In genomic region chrX:71118032-71118984, GRCh38 we compare ENCODE assay signal across 1 cellular context.
TF ChIP-seq lines count a peak whose summit lies in the region.

MED12 (plus strand) TSS chrX:71118596; CDS start chrX:71118755, 159 bp downstream.

TF ChIP-seq in K562, 482 proteins besides CTCF, POLR2A, EP300 and RAD21 (continued from another document and continues in another):
- TF ChIP-seq, protein P1, sequence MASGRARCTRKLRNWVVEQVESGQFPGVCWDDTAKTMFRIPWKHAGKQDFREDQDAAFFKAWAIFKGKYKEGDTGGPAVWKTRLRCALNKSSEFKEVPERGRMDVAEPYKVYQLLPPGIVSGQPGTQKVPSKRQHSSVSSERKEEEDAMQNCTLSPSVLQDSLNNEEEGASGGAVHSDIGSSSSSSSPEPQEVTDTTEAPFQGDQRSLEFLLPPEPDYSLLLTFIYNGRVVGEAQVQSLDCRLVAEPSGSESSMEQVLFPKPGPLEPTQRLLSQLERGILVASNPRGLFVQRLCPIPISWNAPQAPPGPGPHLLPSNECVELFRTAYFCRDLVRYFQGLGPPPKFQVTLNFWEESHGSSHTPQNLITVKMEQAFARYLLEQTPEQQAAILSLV (tag; IDR thresholded peaks at IDR 0.05): no peak
- no peak for TF ChIP-seq HSF4 (CRISPR knock-in tag; IDR thresholded peaks at IDR 0.05; ENCODE audit: borderline replicate concordance)
- peak; percentile 66; the same call in 1 of the 2 replicates for TF ChIP-seq NFRKB (IDR thresholded peaks at IDR 0.05; ENCODE audit: low read depth)
- no peak for TF ChIP-seq PTBP1 (IDR thresholded peaks at IDR 0.05; ENCODE audit: low read depth, low read length)
- no peak for TF ChIP-seq SMAD3 (CRISPR knock-in tag; conservative IDR thresholded peaks at IDR 0.05)
- peak; percentile 82 for TF ChIP-seq POLR2G (IDR thresholded peaks at IDR 0.05; ENCODE audit: low read depth, low read length)
- no peak for TF ChIP-seq RBM15 (IDR thresholded peaks at IDR 0.05; ENCODE audit: insufficient read depth, low read length)
- TF ChIP-seq ELK3 (CRISPR knock-in tag; IDR thresholded peaks at IDR 0.05): no peak
- TF ChIP-seq STAT5A (IDR thresholded peaks at IDR 0.05; ENCODE audit: borderline replicate concordance, low read length): no peak
- no peak for TF ChIP-seq HNRNPUL1 (IDR thresholded peaks at IDR 0.05; ENCODE audit: low read length)
- TF ChIP-seq JUN (IDR thresholded peaks at IDR 0.05; ENCODE audit: borderline replicate concordance, low read depth, low read length): no peak
- no peak for TF ChIP-seq JUN (CRISPR knock-in tag; IDR thresholded peaks at IDR 0.05; ENCODE audit: borderline replicate concordance)
- 0 out of 2 replicates have a peak, but pooled peaks have one; percentile 10 for TF ChIP-seq CXXC5 (CRISPR knock-in tag; IDR thresholded peaks at IDR 0.05)
- TF ChIP-seq GABPA (tag; conservative IDR thresholded peaks at IDR 0.05; ENCODE audit: low read depth): peak; percentile 18; the same call in 1 of the 2 replicates
- peak; percentile 28 for TF ChIP-seq CHD1 (IDR thresholded peaks at IDR 0.05; ENCODE audit: low read length)
- no peak for TF ChIP-seq MED1 (CRISPR knock-in tag; IDR thresholded peaks at IDR 0.05; ENCODE audit: borderline replicate concordance)
- peak; percentile 78 for TF ChIP-seq GATAD2A (IDR thresholded peaks at IDR 0.05)
- TF ChIP-seq WHSC1 (IDR thresholded peaks at IDR 0.05; ENCODE audit: low read length): no peak
- no peak for TF ChIP-seq FIP1L1 (IDR thresholded peaks at IDR 0.05; ENCODE audit: low read depth, low read length, poor library complexity, severe bottlenecking)
- TF ChIP-seq C11orf30 (IDR thresholded peaks at IDR 0.05; ENCODE audit: low read depth): peak; percentile 10; the same call in 1 of the 2 replicates
- TF ChIP-seq, protein P2, sequence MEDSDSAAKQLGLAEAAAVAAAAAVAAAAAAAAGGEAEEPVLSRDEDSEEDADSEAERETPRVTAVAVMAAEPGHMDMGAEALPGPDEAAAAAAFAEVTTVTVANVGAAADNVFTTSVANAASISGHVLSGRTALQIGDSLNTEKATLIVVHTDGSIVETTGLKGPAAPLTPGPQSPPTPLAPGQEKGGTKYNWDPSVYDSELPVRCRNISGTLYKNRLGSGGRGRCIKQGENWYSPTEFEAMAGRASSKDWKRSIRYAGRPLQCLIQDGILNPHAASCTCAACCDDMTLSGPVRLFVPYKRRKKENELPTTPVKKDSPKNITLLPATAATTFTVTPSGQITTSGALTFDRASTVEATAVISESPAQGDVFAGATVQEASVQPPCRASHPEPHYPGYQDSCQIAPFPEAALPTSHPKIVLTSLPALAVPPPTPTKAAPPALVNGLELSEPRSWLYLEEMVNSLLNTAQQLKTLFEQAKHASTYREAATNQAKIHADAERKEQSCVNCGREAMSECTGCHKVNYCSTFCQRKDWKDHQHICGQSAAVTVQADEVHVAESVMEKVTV (CRISPR knock-in tag; IDR thresholded peaks at IDR 0.05): peak; percentile 69
- TF ChIP-seq POLR3G (IDR thresholded peaks at IDR 0.05; ENCODE audit: extremely low read depth, insufficient read length, insufficient replicate concordance): no peak
- TF ChIP-seq TAF7 (tag; IDR thresholded peaks at IDR 0.05): peak; percentile 20; the same call in 1 of the 2 replicates
- TF ChIP-seq POLR2AphosphoS5 (IDR thresholded peaks at IDR 0.05; ENCODE audit: control insufficient read depth, insufficient read depth, low read depth, low read length): peak; percentile 61; the same call in 1 of the 2 replicates
- no peak for TF ChIP-seq CBFA2T2 (conservative IDR thresholded peaks at IDR 0.05)
- TF ChIP-seq ILF3 (IDR thresholded peaks at IDR 0.05; ENCODE audit: borderline replicate concordance): no peak
- no peak for TF ChIP-seq GTF3C2 (IDR thresholded peaks at IDR 0.05; ENCODE audit: borderline replicate concordance, extremely low read depth, insufficient read length)
- 0 out of 2 replicates have a peak, but pooled peaks have one; percentile 30 for TF ChIP-seq ZBTB7A (IDR thresholded peaks at IDR 0.05; ENCODE audit: borderline replicate concordance, control insufficient read depth, low read depth, low read length)
- TF ChIP-seq ATF7 (IDR thresholded peaks at IDR 0.05): peak; percentile 30; the same call in 1 of the 2 replicates
- TF ChIP-seq EGR1 (conservative IDR thresholded peaks at IDR 0.05): peak; percentile 23
- peak; percentile 68 for TF ChIP-seq POLR2B (IDR thresholded peaks at IDR 0.05; ENCODE audit: low read depth, partially characterized antibody)
- TF ChIP-seq, protein P3, sequence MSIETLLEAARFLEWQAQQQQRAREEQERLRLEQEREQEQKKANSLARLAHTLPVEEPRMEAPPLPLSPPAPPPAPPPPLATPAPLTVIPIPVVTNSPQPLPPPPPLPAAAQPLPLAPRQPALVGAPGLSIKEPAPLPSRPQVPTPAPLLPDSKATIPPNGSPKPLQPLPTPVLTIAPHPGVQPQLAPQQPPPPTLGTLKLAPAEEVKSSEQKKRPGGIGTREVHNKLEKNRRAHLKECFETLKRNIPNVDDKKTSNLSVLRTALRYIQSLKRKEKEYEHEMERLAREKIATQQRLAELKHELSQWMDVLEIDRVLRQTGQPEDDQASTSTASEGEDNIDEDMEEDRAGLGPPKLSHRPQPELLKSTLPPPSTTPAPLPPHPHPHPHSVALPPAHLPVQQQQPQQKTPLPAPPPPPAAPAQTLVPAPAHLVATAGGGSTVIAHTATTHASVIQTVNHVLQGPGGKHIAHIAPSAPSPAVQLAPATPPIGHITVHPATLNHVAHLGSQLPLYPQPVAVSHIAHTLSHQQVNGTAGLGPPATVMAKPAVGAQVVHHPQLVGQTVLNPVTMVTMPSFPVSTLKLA (conservative IDR thresholded peaks at IDR 0.05): peak in 1 of 2 experiments; percentile 47; a peak in 1 of 4 replicates
- no peak for TF ChIP-seq ZNF695 (CRISPR knock-in tag; IDR thresholded peaks at IDR 0.05)
- TF ChIP-seq TBP (optimal IDR thresholded peaks at IDR 0.05; ENCODE audit: low read depth, low read length): peak; percentile 75
- TF ChIP-seq SIN3A (IDR thresholded peaks at IDR 0.05; ENCODE audit: borderline replicate concordance in 2 of 2, control insufficient read depth in 1 of 2, low read depth in 2 of 2, low read length in 2 of 2): peak in 1 of 2 experiments; percentile 15; a peak in 1 of 4 replicates
- TF ChIP-seq BDP1 (IDR thresholded peaks at IDR 0.05; ENCODE audit: insufficient read depth, insufficient read length): no peak
- no peak for TF ChIP-seq SMARCE1 (IDR thresholded peaks at IDR 0.05)
- peak in 1 of 2 experiments; percentile 16; a peak in 1 of 4 replicates for TF ChIP-seq HDAC1 (IDR thresholded peaks at IDR 0.05)
- TF ChIP-seq KDM5B (IDR thresholded peaks at IDR 0.05; ENCODE audit: insufficient replicate concordance, low read depth, low read length): peak; percentile 48
- TF ChIP-seq POLR2H (tag; IDR thresholded peaks at IDR 0.05; ENCODE audit: low read depth): peak; percentile 67; the same call in 1 of the 2 replicates
- no peak for TF ChIP-seq CREB3L1 (IDR thresholded peaks at IDR 0.05; ENCODE audit: borderline replicate concordance, low read depth)
- no peak for TF ChIP-seq ARID3A (IDR thresholded peaks at IDR 0.05; ENCODE audit: borderline replicate concordance, low read depth, low read length)
- 0 out of 2 replicates have a peak, but pooled peaks have one; percentile 34 for TF ChIP-seq SP1 (CRISPR knock-in tag; IDR thresholded peaks at IDR 0.05)
- TF ChIP-seq, protein P4, sequence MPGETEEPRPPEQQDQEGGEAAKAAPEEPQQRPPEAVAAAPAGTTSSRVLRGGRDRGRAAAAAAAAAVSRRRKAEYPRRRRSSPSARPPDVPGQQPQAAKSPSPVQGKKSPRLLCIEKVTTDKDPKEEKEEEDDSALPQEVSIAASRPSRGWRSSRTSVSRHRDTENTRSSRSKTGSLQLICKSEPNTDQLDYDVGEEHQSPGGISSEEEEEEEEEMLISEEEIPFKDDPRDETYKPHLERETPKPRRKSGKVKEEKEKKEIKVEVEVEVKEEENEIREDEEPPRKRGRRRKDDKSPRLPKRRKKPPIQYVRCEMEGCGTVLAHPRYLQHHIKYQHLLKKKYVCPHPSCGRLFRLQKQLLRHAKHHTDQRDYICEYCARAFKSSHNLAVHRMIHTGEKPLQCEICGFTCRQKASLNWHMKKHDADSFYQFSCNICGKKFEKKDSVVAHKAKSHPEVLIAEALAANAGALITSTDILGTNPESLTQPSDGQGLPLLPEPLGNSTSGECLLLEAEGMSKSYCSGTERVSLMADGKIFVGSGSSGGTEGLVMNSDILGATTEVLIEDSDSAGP (CRISPR knock-in tag; IDR thresholded peaks at IDR 0.05): no peak
- TF ChIP-seq ZBTB11 (CRISPR knock-in tag; IDR thresholded peaks at IDR 0.05): peak in 1 of 3 experiments; percentile 29; a peak in 1 of 6 replicates
- no peak for TF ChIP-seq RFX1 (IDR thresholded peaks at IDR 0.05)
- TF ChIP-seq EP400 (IDR thresholded peaks at IDR 0.05): peak; percentile 54; the same call in 1 of the 2 replicates
- peak; percentile 61 for TF ChIP-seq RBBP5 (IDR thresholded peaks at IDR 0.05; ENCODE audit: borderline replicate concordance, insufficient read depth, low read length, poor library complexity, severe bottlenecking)
- TF ChIP-seq ZBTB17 (CRISPR knock-in tag; IDR thresholded peaks at IDR 0.05): no peak
- no peak for TF ChIP-seq MEIS2 (IDR thresholded peaks at IDR 0.05; ENCODE audit: partially characterized antibody)
- TF ChIP-seq KDM2B (CRISPR knock-in tag; IDR thresholded peaks at IDR 0.05): no peak
- no peak for TF ChIP-seq NR2C2 (CRISPR knock-in tag; IDR thresholded peaks at IDR 0.05)
- peak; percentile 51; the same call in 1 of the 2 replicates for TF ChIP-seq NR2C2 (tag; IDR thresholded peaks at IDR 0.05)
